1 cellular context compared by ENCODE assay signal in the genomic region with DNA sequence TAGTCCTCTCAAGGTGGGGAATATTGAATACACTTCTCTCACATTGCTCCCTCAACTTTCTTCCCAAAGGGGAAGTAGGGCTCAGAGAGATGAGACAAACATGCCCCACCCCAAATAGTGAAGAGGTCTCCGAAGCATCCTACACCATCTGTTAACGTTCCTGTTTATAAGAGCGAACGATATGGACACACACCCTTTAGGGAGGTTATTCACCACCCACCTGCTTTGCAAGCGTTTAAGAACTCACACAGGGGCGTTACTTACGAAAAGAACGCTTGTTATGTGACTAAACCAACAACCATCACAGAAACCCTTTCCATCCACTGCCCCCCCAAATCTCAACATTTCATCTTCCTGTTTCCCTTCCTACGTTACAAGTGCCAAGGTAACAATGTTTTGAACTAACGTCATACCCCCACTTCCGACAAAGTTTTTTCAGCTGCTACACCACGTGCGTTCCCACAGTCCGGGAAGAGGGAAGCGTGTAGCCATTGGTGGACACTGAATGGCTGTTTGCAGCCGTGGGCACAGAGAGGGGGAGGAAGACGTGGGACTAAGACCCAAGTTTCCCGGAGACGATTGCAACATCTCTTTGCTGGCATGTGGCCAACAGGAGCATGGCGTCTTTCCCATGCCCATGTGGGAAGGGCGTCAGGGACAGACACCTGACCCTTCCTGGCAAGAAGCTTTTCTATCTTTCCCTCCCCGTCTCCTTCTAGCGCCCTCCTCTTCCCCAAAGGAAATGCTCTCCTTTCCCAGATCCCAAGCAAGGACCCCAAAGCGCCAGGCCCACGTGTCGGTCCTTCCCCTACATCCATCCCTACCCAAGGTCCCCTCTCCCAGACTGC.
TF ChIP-seq lines count a peak whose summit lies in the region.

No MANE protein-coding gene starts in this region.

TF ChIP-seq in GM12878, 131 proteins besides CTCF, POLR2A, EP300 and RAD21 (continued from another document):
- TF ChIP-seq, protein P1, sequence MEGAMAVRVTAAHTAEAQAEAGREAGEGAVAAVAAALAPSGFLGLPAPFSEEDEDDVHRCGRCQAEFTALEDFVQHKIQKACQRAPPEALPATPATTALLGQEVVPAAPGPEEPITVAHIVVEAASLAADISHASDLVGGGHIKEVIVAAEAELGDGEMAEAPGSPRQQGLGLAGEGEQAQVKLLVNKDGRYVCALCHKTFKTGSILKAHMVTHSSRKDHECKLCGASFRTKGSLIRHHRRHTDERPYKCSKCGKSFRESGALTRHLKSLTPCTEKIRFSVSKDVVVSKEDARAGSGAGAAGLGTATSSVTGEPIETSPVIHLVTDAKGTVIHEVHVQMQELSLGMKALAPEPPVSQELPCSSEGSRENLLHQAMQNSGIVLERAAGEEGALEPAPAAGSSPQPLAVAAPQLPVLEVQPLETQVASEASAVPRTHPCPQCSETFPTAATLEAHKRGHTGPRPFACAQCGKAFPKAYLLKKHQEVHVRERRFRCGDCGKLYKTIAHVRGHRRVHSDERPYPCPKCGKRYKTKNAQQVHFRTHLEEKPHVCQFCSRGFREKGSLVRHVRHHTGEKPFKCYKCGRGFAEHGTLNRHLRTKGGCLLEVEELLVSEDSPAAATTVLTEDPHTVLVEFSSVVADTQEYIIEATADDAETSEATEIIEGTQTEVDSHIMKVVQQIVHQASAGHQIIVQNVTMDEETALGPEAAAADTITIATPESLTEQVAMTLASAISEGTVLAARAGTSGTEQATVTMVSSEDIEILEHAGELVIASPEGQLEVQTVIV (IDR thresholded peaks at IDR 0.05; ENCODE audit: borderline replicate concordance, partially characterized antibody): peak; percentile 24
- TF ChIP-seq CHD4 (IDR thresholded peaks at IDR 0.05): no peak
- no peak for TF ChIP-seq TARDBP (IDR thresholded peaks at IDR 0.05; ENCODE audit: borderline replicate concordance)
- no peak for TF ChIP-seq NR2C2 (IDR thresholded peaks at IDR 0.05; ENCODE audit: borderline replicate concordance, control insufficient read depth, insufficient read length, low read depth)
- no peak for TF ChIP-seq ZSCAN29 (IDR thresholded peaks at IDR 0.05)
- no peak for TF ChIP-seq SP1 (IDR thresholded peaks at IDR 0.05; ENCODE audit: low read depth, low read length)
